Comparison of ENCODE assay signal across 2 cellular contexts in genomic region chr2:176385838-176386237, GRCh38.
TF ChIP-seq lines count a peak whose summit lies in the region.

No MANE protein-coding gene starts in this region.

TF ChIP-seq in GM23338, 12 proteins besides CTCF, POLR2A, EP300 and RAD21:
- TF ChIP-seq ZNF462 (CRISPR knock-in tag; IDR thresholded peaks at IDR 0.05) (no peak), EZH2 (IDR thresholded peaks at IDR 0.05; ENCODE audit: low read depth, unreplicated experiment) (no peak), ZNF331 (CRISPR knock-in tag; IDR thresholded peaks at IDR 0.05; ENCODE audit: low read depth) (no peak), CREB1 (CRISPR knock-in tag; IDR thresholded peaks at IDR 0.05; ENCODE audit: low read depth) (no peak), JUNB (IDR thresholded peaks at IDR 0.05; ENCODE audit: unreplicated experiment) (no peak), ZNF114 (CRISPR knock-in tag; IDR thresholded peaks at IDR 0.05) (no peak), NANOG (IDR thresholded peaks at IDR 0.05; ENCODE audit: borderline replicate concordance) (no peak), POLR2AphosphoS5 (IDR thresholded peaks at IDR 0.05; ENCODE audit: low read depth) (no peak), STAT1 (IDR thresholded peaks at IDR 0.05; ENCODE audit: unreplicated experiment) (no peak), EZH2phosphoT487 (IDR thresholded peaks at IDR 0.05; ENCODE audit: unreplicated experiment) (no peak), REST (IDR thresholded peaks at IDR 0.05; ENCODE audit: unreplicated experiment) (no peak), ETS1 (IDR thresholded peaks at IDR 0.05) (no peak)

TF ChIP-seq in H1, 55 proteins besides CTCF, POLR2A, EP300 and RAD21:
- no peak for TF ChIP-seq CEBPB (IDR thresholded peaks at IDR 0.05; ENCODE audit: low read depth, low read length)
- no peak for TF ChIP-seq CBX8 (IDR thresholded peaks at IDR 0.05; ENCODE audit: borderline replicate concordance, low read depth, low read length)
